Comparison of ENCODE assay signal across 23 cellular contexts in the genomic region with DNA sequence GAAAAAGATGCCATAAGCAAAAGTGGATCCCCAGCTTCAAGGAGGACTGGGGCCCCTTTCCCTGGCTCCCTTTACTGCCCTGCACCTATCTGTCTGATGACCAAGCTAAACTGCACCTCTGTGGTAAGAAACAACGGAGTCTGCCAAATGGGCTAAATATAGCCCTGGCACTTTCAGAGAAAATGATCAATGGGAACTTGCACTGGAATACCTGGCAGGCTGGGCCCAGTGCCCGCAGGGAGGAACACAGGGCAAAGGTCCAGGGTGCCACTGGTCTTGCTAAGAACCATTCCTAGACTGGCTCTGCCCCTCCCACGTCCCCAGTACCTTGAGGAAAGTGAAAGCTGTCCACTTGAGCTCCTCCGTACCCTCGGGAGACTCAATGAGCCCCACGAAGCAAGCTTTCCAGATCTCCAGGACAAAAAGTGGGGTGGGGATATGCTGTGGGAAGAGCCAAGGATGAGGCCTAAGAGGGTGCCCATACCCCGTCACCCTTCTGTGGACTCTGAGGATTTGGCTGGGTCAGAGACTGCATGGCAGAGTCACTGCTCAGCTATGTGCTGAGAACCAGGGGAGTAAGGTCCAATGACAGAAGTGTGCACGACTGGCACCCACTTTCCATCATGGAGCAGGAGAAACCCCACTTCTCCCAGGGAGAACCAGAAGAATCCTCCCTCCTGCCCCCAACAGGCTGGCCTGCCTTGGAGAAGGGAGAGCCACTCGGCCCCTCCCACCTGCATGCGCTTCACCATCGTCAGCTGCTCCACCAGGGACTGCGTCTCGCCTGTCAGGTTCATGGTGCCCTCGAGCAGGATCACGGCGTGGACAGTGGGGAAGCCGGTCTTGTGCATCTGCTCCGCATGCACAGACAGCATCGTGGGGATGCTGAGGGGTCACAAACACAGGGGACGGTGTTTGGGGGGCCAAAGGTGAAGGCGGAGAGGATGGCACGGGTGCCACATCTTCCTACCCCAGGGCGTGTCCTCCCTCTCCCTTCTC. TPM values are rescaled to one million over a fixed set of nuclear protein-coding genes. Genes with fewer than 3 reads are reported as not detected.
DNase-seq lines count a peak whose midpoint lies in the region; ATAC-seq and TF ChIP-seq lines count a peak whose summit lies in the region.
"Had no signal": no experiment of that assay in that cellular context is flagged by ENCODE, and none has a peak within 500 bp of the region (broad histone marks: within the 10 kb centered on the region; RNA-seq: fewer than 3 reads in every experiment).

No MANE protein-coding gene starts in this region.

- intact Hi-C loops in gastrocnemius medialis (cut with DNase I; ENCODE audit: low total_unique reads): no loop called here

- no peaks in the 10 kb centered on the region for H3K27me3 ChIP-seq in duodenal mucosa (ENCODE audit: control insufficient read depth in 1 of 2, insufficient read depth in 2 of 2, low read length in 2 of 2)
- H3K27me3 ChIP-seq in gastrocnemius medialis: no peaks in the 10 kb centered on the region
- H3K27me3 ChIP-seq: adrenal gland, ovary had no signal

- TF ChIP-seq CTCF in gastrocnemius medialis (IDR thresholded peaks at IDR 0.05 in 4 of 5, conservative IDR thresholded peaks at IDR 0.05 in 1 of 5): no peak

- H3K9me3 ChIP-seq in duodenal mucosa (ENCODE audit: control insufficient read depth in 1 of 2, low read length in 2 of 2) (no peaks in the 10 kb centered on the region), gastrocnemius medialis (no peaks in the 10 kb centered on the region)
- H3K9me3 ChIP-seq: adrenal gland, ovary had no signal

- TF ChIP-seq POLR2A in gastrocnemius medialis (IDR thresholded peaks at IDR 0.05) (peak in 1 of 2 donors; percentile 19), GM18505 (IDR thresholded peaks at IDR 0.05; ENCODE audit: borderline replicate concordance, extremely low read depth, insufficient read depth, insufficient read length) (no peak)

- peak; percentile 93 for ATAC-seq in left lobe of liver
- ATAC-seq in gastrocnemius medialis: peak; percentile 88 to 93
- no peak for ATAC-seq in GM18505 (IDR thresholded peaks at IDR 0.05; ENCODE audit: unreplicated experiment)

- H3K9ac ChIP-seq in duodenal mucosa (ENCODE audit: low read depth in 1 of 2, low read length in 2 of 2): peak overlapping the region; percentile 68 to 71

- peaks cover 28 to 38% of the 10 kb centered on the region in 2 donors for H3K4me1 ChIP-seq in duodenal mucosa (ENCODE audit: control insufficient read depth in 1 of 2, insufficient read depth in 2 of 2, low read length in 2 of 2)
- peaks cover 19 to 35% of the 10 kb centered on the region in 2 donors for H3K4me1 ChIP-seq in gastrocnemius medialis
- H3K4me1 ChIP-seq: adrenal gland had no signal

- peak; percentile 27 for DNase-seq in D341Med (ENCODE audit: low spot score)
- peak; percentile 95 for DNase-seq in left lobe of liver (ENCODE audit: low spot score)
- DNase-seq in gastrocnemius medialis: peak; percentile 68 to 85
- no peak for DNase-seq in epidermal melanocyte (ENCODE audit: insufficient read length, low spot score)
- no peak for DNase-seq in A172 (ENCODE audit: low spot score)
- DNase-seq in LoVo (ENCODE audit: low spot score): no peak
- DNase-seq: activated CD4-positive, alpha-beta T cell treated with anti-CD3 and anti-CD28 coated beads for 48 hours; caudate nucleus; CD4-positive, alpha-beta T cell; DND-41; effector memory CD4-positive, alpha-beta T cell; H9; hippocampal formation; kidney glomerular epithelial cell; NCI-H187 treated with DMSO at 0.1 percent for 48 hours; NCI-H446; ovary; stimulated activated CD4-positive, alpha-beta T cell treated with anti-CD3 and anti-CD28 coated beads, Interleukin-4, amount 100 ng/mL, for 24 hours had no signal

- H3K27ac ChIP-seq in duodenal mucosa (ENCODE audit: low read depth, low read length) (peak overlapping the region; percentile 80), gastrocnemius medialis (peak overlapping the region; percentile 84 to 91 (median 86))
- H3K27ac ChIP-seq: adrenal gland, ovary had no signal

- H3K4me3 ChIP-seq in duodenal mucosa (ENCODE audit: low read depth in 1 of 2, low read length in 2 of 2) (peak overlapping the region; percentile 45 to 51), gastrocnemius medialis (peak overlapping the region in 2 of 4 donors; percentile 19 to 27)
- H3K4me3 ChIP-seq: adrenal gland, ovary, smooth muscle cell had no signal

- H3K36me3 ChIP-seq in duodenal mucosa (ENCODE audit: control insufficient read depth in 1 of 2, insufficient read depth in 2 of 2, low read length in 2 of 2) (peaks cover 35 to 74% of the 10 kb centered on the region in 2 donors), gastrocnemius medialis (peaks cover 0 to 84% of the 10 kb centered on the region in 2 donors)
- H3K36me3 ChIP-seq: ovary had no signal

- in situ Hi-C loops in gastrocnemius medialis (cut with MboI; ENCODE audit: low sequenced_read_pairs in 4 of 4): loop anchor here in 1 of 4 donors (25.0 kb wide), 1 partner anchor 130 kb away; no protein-coding TSS in a partner anchor

RNA-seq across cellular contexts. Expression of a gene that starts 17.4 kb away (rescaled TPM):
- total RNA-seq in left lobe of liver (not detected), gastrocnemius medialis (10 to 100 TPM; 11.4 to 20.6 (median 16.3) TPM)
- not detected in 2 replicates for total RNA-seq in A172 (2014; rRNA removed; shearing (Covaris generic))
- total RNA-seq: CD4-positive, alpha-beta T cell; H9; smooth muscle cell; temporal lobe had no signal

RNA-seq across cellular contexts. Expression of a gene that starts 21.6 kb away (rescaled TPM):
- total RNA-seq in left lobe of liver: 28.8 TPM
- total RNA-seq in gastrocnemius medialis: 100 to 1,000 TPM in 2 of 4 donors, 10 to 100 TPM in 2; 54.2 to 124 (median 93.9) TPM
- total RNA-seq in A172 (2014; rRNA removed; shearing (Covaris generic)): 46.5 and 67.3 TPM in 2 replicates

RNA-seq across cellular contexts. Expression of a gene that starts 30.1 kb away (rescaled TPM):
- total RNA-seq in left lobe of liver: 10.7 TPM
- total RNA-seq in gastrocnemius medialis: 10 to 100 TPM; 42.2 to 71.6 (median 48.2) TPM
- total RNA-seq in A172 (2014; rRNA removed; shearing (Covaris generic)): 14.5 and 17.8 TPM in 2 replicates

RNA-seq across cellular contexts. Expression of a gene that starts 52.0 kb away (rescaled TPM):
- 52.4 TPM for total RNA-seq in left lobe of liver
- total RNA-seq in gastrocnemius medialis: 100 to 1,000 TPM; 211 to 364 (median 329) TPM
- 229 and 262 TPM in 2 replicates for total RNA-seq in A172 (2014; rRNA removed; shearing (Covaris generic))

Comparison
In these comparisons a context has a peak if more than half of its experiments do, and no peak if none do; other contexts are left out.
1. DNase-seq: peak in D341Med (single experiment), left lobe of liver (single experiment) and gastrocnemius medialis (2 of 2); none in epidermal melanocyte (single experiment), A172 (single experiment) and LoVo (single experiment).
2. RNA of a gene that starts 17.4 kb away (total RNA-seq): 11.4 to 20.6 TPM in gastrocnemius medialis; not detected in left lobe of liver (single experiment) and not detected in A172; every median in the first group is over 10 times any median in the second.